25 cellular contexts compared by ENCODE assay signal in the genomic region with DNA sequence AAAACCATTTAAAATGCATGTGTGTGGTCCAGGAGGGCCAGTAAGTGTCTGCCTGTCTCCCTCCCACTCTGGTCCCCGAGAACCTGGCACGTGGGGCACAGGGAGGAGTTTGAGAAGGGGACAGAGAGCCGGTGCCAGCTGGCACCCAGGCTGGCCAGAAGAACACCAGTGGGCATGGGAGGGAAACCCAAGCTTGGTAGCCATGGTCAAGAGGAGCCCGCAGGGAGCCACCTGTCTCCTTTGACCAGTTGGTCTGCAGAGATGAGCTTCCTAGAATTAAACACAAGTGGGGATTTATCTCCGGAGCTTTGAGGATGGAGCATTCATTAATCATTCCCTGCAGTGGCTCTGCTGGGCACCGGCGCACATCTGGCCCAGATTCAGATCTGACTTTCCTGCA. TPM values are rescaled to one million over a fixed set of nuclear protein-coding genes. Genes with fewer than 3 reads are reported as not detected.
"Had no signal": no experiment of that assay in that cellular context is flagged by ENCODE, and none has a peak within 500 bp of the region (broad histone marks: within the 10 kb centered on the region; RNA-seq: fewer than 3 reads in every experiment).

No MANE protein-coding gene starts in this region.

- ATAC-seq: gastrocnemius medialis, heart left ventricle, left cardiac atrium, T-cell had no signal

- H3K4me3 Mint-ChIP-seq: activated naive CD8-positive, alpha-beta T cell; T-cell had no signal

- DNase-seq: activated CD4-positive, alpha-beta T cell treated with anti-CD3 and anti-CD28 coated beads for 1 hour; activated CD4-positive, alpha-beta T cell treated with anti-CD3 and anti-CD28 coated beads, Interleukin-2, amount 50 U/mL, for 4 hours; activated gamma-delta T cell treated with Interleukin-2 at 50 U/mL for 16 hours; activated T-cell treated with anti-CD3 and anti-CD28 coated beads, Interleukin-2, amount 50 U/mL, for 1 hour; anterior cingulate cortex; brain microvascular endothelial cell; cerebellar nuclear complex; dermis blood vessel endothelial cell; gastrocnemius medialis; left cardiac atrium; retina; stimulated activated CD4-positive, alpha-beta T cell treated with anti-CD3 and anti-CD28 coated beads, Interleukin-15, amount 100 ng/mL, for 24 hours; stimulated activated CD4-positive, alpha-beta T cell treated with anti-CD3 and anti-CD28 coated beads, Interleukin-4, amount 100 ng/mL, for 1 hour; stimulated activated naive CD4-positive, alpha-beta T cell treated with Interleukin-2 at 50 U/mL for 16 hours; T-helper 9 cell; uterus had no signal

- H3K4me1 Mint-ChIP-seq: T-cell had no signal

- H3K9ac ChIP-seq: parathyroid adenoma had no signal

- H3K36me3 Mint-ChIP-seq: activated naive CD8-positive, alpha-beta T cell; T-cell had no signal

- H3K4me1 ChIP-seq: gastrocnemius medialis, heart left ventricle, parathyroid adenoma, uterus had no signal

- H3K27me3 ChIP-seq: brain microvascular endothelial cell, uterus had no signal

- H3K27ac ChIP-seq: brain microvascular endothelial cell, epithelial cell of prostate, gastrocnemius medialis, heart left ventricle, parathyroid adenoma, skin epidermis, thoracic aorta, uterus had no signal

- H3K9me3 ChIP-seq: gastrocnemius medialis, thoracic aorta, uterus had no signal

- H2AFZ ChIP-seq: parathyroid adenoma had no signal

- H3K4me3 ChIP-seq: gastrocnemius medialis, heart left ventricle, lung, skin epidermis, thoracic aorta, uterus had no signal

- H3K36me3 ChIP-seq: brain microvascular endothelial cell, gastrocnemius medialis, heart left ventricle, thoracic aorta, uterus had no signal

- H3K27ac Mint-ChIP-seq: activated naive CD8-positive, alpha-beta T cell; T-cell had no signal

RNA-seq across cellular contexts. Expression of gene HMX1, which starts 41.6 kb away (rescaled TPM):
- total RNA-seq: dermis blood vessel endothelial cell, fibroblast of lung, gastrocnemius medialis, left cardiac atrium, lung, T-cell had no signal
- polyA plus RNA-seq: fibroblast of lung, heart left ventricle, lung had no signal
